Comparison of ENCODE assay signal across 8 cellular contexts in genomic region chr7:106660862-106661720, GRCh38. TPM values are rescaled to one million over a fixed set of nuclear protein-coding genes. Genes with fewer than 3 reads are reported as not detected.
DNase-seq lines count a peak whose midpoint lies in the region; FAIRE-seq and TF ChIP-seq lines count a peak whose summit lies in the region.

CCDC71L (minus strand) TSS chr7:106661158; CDS start chr7:106660896, 262 bp downstream.

- peak within 1 kb of the TSS; percentile 78 for H3K4me3 ChIP-seq in fibroblast of villous mesenchyme (ENCODE audit: low read depth, low read length)
- peak within 1 kb of the TSS; percentile 72 for H3K4me3 ChIP-seq in neural progenitor cell

- H3K36me3 ChIP-seq in neural progenitor cell: no peaks in the 10 kb centered on the region

- peak within 1 kb of the TSS; percentile 80 for H3K27ac Mint-ChIP-seq in neural progenitor cell

- peak; percentile 97 for DNase-seq in EH (ENCODE audit: low read depth)
- DNase-seq in H54 (ENCODE audit: insufficient read length, low spot score): peak; percentile 86
- DNase-seq in M059J (ENCODE audit: low read depth): peak; percentile 98
- peak; percentile 68 for DNase-seq in SHP77 treated with DMSO at 0.1 percent for 48 hours (lab: John Stamatoyannopoulos, UW)
- peak; percentile 96 for DNase-seq in activated effector memory CD4-positive, alpha-beta T cell treated with anti-CD3 and anti-CD28 coated beads, Interleukin-2, amount 50 U/mL, for 16 hours
- DNase-seq in fibroblast of villous mesenchyme (ENCODE audit: low read depth): peak; percentile 87
- DNase-seq in neural progenitor cell (ENCODE audit: low spot score): peak; percentile 95
- DNase-seq in stromal cell of bone marrow (ENCODE audit: low read depth): peak; percentile 94

- H3K4me1 ChIP-seq in neural progenitor cell: peaks cover 11% of the 10 kb centered on the region

- H3K79me2 ChIP-seq in neural progenitor cell (ENCODE audit: low read depth): peaks cover 13% of the 10 kb centered on the region

- peaks cover 3% of the 10 kb centered on the region for H3K36me3 Mint-ChIP-seq in neural progenitor cell

- TF ChIP-seq POLR2A in H54 (IDR thresholded peaks at IDR 0.05; ENCODE audit: low read depth, low read length): peak; percentile 69; the same call in 1 of the 2 replicates

- FAIRE-seq in H54 (lab: Jason Lieb, UNC): peak; percentile 90

- H4K20me1 ChIP-seq in neural progenitor cell (ENCODE audit: low read depth): peaks cover 9% of the 10 kb centered on the region

- H3K27me3 Mint-ChIP-seq in neural progenitor cell (ENCODE audit: insufficient read depth, low read depth): no peaks in the 10 kb centered on the region

- peaks cover 11% of the 10 kb centered on the region for H3K9me3 Mint-ChIP-seq in neural progenitor cell

- peak within 1 kb of the TSS; percentile 75 for H2AFZ ChIP-seq in neural progenitor cell (replicated peaks)

- H3K4me1 Mint-ChIP-seq in neural progenitor cell: peaks cover 16% of the 10 kb centered on the region

- H3K4me2 ChIP-seq in neural progenitor cell: peak within 1 kb of the TSS; percentile 81

- H3K27me3 ChIP-seq in neural progenitor cell: no peaks in the 10 kb centered on the region

- TF ChIP-seq CTCF in fibroblast of villous mesenchyme (IDR thresholded peaks at IDR 0.05; ENCODE audit: insufficient read depth, low read depth, low read length): no peak
- TF ChIP-seq CTCF in neural progenitor cell (IDR thresholded peaks at IDR 0.05): no peak

- H3K4me3 Mint-ChIP-seq in neural progenitor cell: peak within 1 kb of the TSS; percentile 87

- H3F3A ChIP-seq in neural progenitor cell (ENCODE audit: low read depth): peaks cover 27% of the 10 kb centered on the region

- no peaks in the 10 kb centered on the region for H3K9me3 ChIP-seq in neural progenitor cell (ENCODE audit: low read depth)

- H3K27ac ChIP-seq in neural progenitor cell: peak within 1 kb of the TSS; percentile 82

- H3K9ac ChIP-seq in neural progenitor cell: peak within 1 kb of the TSS; percentile 61

RNA-seq across cellular contexts. Expression of gene CCDC71L, which starts in this region (rescaled TPM):
- 202 and 220 TPM in 2 replicates for total RNA-seq in M059J (2014; rRNA removed; shearing (Covaris generic))
- total RNA-seq in fibroblast of villous mesenchyme (50.3 and 58.7 TPM in 2 replicates), neural progenitor cell (ENCODE audit: low replicate concordance) (23.5 and 23.8 TPM in 2 replicates)

Comparison
In these comparisons a context has a peak if more than half of its experiments do, and no peak if none do; other contexts are left out.
1. Peak in every context shown above with its lines: DNase-seq, H3K4me3 ChIP-seq and H3K27ac ChIP-seq.